In the genomic region with DNA sequence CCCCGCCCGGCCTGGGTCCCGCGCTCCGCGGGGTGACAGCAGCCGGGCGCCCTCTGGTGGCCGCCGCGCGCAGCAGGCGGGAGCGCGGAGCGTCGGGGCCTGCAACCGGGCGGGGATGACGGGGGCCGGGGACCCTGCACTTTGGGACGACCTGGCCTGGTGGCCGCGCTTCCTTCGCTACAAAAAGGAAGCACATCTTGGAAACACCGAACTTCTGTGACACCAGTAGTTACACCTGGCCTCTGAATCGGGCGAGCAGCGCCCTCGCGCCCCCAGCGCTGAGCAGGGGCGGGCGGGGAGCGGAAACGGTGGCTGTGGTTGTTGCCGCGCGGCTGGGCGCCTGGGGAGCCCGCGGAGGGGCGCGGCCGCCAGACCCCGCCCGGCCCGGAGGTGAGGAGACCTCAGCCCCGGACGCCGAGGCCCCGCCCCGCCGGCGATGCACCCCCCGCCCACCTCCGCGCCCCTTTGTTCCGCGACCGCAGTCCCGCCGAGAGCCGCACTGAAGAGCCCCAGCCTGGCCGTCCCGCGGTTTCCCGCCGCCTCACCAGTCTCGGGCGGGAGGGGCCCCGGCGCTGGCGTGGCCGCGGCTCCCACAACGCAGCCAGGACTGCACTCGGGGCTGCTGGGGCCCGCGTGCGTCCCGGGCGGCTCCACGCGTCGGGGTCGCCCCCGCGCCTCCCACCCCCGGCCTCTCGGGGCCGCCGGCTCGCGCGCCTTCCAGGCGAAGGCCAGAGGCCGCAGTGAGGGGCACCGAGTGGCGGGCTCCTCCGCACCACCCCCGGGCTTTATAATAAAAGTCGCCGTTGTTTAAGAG, we compare ENCODE assay signal across 8 cellular contexts. TPM values are rescaled to one million over a fixed set of nuclear protein-coding genes. Genes with fewer than 3 reads are reported as not detected.
DNase-seq lines count a peak whose midpoint lies in the region; ATAC-seq, FAIRE-seq and TF ChIP-seq lines count a peak whose summit lies in the region.

No MANE protein-coding gene starts in this region.

- peak; percentile 99 for TF ChIP-seq CTCF in A549 (IDR thresholded peaks at IDR 0.05)
- no peak for TF ChIP-seq CTCF in activated B cell treated with CpG ODN at 0.5 μM for 24 hours (IDR thresholded peaks at IDR 0.05)
- TF ChIP-seq CTCF in left lung (IDR thresholded peaks at IDR 0.05), result peak; percentile 77 to 90

- H3K27me3 ChIP-seq in left lung, result peaks cover 0 to 16% of the 10 kb centered on the region in 2 donors

- TF ChIP-seq RAD21 in A549 (conservative IDR thresholded peaks at IDR 0.05 in 1 of 2, IDR thresholded peaks at IDR 0.05 in 1 of 2), result peak; percentile 41 to 85; a peak in 4 of 5 replicates

- peak overlapping the region; percentile 83 for H3K4me2 ChIP-seq in A549

- H3K36me3 ChIP-seq in left lung, result no peaks in the 10 kb centered on the region

- H3K27ac ChIP-seq in A549 (peak overlapping the region; percentile 90 to 98), left lung (peak overlapping the region; percentile 81)

- POLR2A ChIA-PET in A549 (lab: Yijun Ruan, JAX) (interaction anchor here (0.6 to 1.2 kb wide), 2 partner anchors 46 to 59 kb away, joined by 3 to 9 read pairs; partner anchors contain the start of gene H3-3A), activated B cell treated with CpG ODN at 0.5 μM for 24 hours (lab: Charles Lee) (interaction anchor here (0.9 to 6.6 kb wide), 27 partner anchors 11 to 344 kb away, joined by 3 to 182 read pairs (median 6); partner anchors contain the start of genes H3-3A, PARP1, PYCR2 and SDE2)

- DNase-seq in A549 (ENCODE audit: low read depth in 1 of 2, low spot score in 1 of 2) (peak; percentile 67 to 88), NCI-H2029 treated with DMSO at 0.1 percent for 48 hours (lab: John Stamatoyannopoulos, UW) (peak; percentile 67), activated B cell treated with CpG ODN at 0.5 μM for 24 hours (peak; percentile 88), cerebellar cortex (ENCODE audit: low spot score) (peak; percentile 48), left lung (peak; percentile 66 to 95)
- DNase-seq in stimulated activated CD4-positive, alpha-beta T cell treated with anti-CD3 and anti-CD28 coated beads, TNF-alpha, amount 100 ng/mL, for 1 hour (ENCODE audit: low read depth in 3 of 3, low spot score in 1 of 3), result peak; percentile 44 to 65 (median 55)

- H3K4me3 Mint-ChIP-seq in activated B cell treated with CpG ODN at 0.5 μM for 24 hours, result peak overlapping the region; percentile 92

- CTCF ChIA-PET in A549 (lab: Yijun Ruan, JAX) (interaction anchor here (0.6 to 8.3 kb wide), 14 partner anchors 11 to 642 kb away, joined by 3 to 219 read pairs (median 6); no protein-coding TSS in a partner anchor), activated B cell treated with CpG ODN at 0.5 μM for 24 hours (lab: Charles Lee) (interaction anchor here (1.0 to 6.8 kb wide), 7 partner anchors 11 to 211 kb away, joined by 3 to 209 read pairs (median 4); no protein-coding TSS in a partner anchor)

- H3K4me1 Mint-ChIP-seq in activated B cell treated with CpG ODN at 0.5 μM for 24 hours, result peaks cover 79% of the 10 kb centered on the region

- peaks cover 2% of the 10 kb centered on the region for H3K36me3 Mint-ChIP-seq in activated B cell treated with CpG ODN at 0.5 μM for 24 hours (ENCODE audit: low read depth)

- FAIRE-seq in A549 (lab: Jason Lieb, UNC), result no peak

- H3K4me1 ChIP-seq in A549 (peaks cover 31% of the 10 kb centered on the region), left lung (peaks cover 3 to 29% of the 10 kb centered on the region in 2 donors)

- ATAC-seq in A549, result peak; percentile 72 to 77
- ATAC-seq in GM18505 (IDR thresholded peaks at IDR 0.05; ENCODE audit: unreplicated experiment), result peak; percentile 72
- ATAC-seq in HG02943 (IDR thresholded peaks at IDR 0.05; ENCODE audit: low read depth, unreplicated experiment), result peak; percentile 51
- ATAC-seq in activated B cell treated with CpG ODN at 0.5 μM for 24 hours (ENCODE audit: low read depth), result peak; percentile 66
- peak; percentile 83 for ATAC-seq in left lung

- TF ChIP-seq POLR2A in A549 (IDR thresholded peaks at IDR 0.05; ENCODE audit: low read length) (peak; percentile 45), GM18505 (IDR thresholded peaks at IDR 0.05; ENCODE audit: borderline replicate concordance, extremely low read depth, insufficient read depth, insufficient read length) (peak; percentile 1)

- H3K27ac Mint-ChIP-seq in activated B cell treated with CpG ODN at 0.5 μM for 24 hours, result peak overlapping the region; percentile 100

- no peak for TF ChIP-seq EP300 in A549 (IDR thresholded peaks at IDR 0.05)

- no peaks in the 10 kb centered on the region for H3K9me3 Mint-ChIP-seq in activated B cell treated with CpG ODN at 0.5 μM for 24 hours

- intact Hi-C loops in activated B cell treated with CpG ODN at 0.5 μM for 24 hours (cut with micrococcal nuclease), result loop anchor here (1.0 to 10.0 kb wide), 13 partner anchors 11 to 644 kb away; partner anchors contain the start of genes ACBD3, LIN9, PYCR2 and SDE2
- intact Hi-C loops in left lung (cut with DNase I), result loop anchor here in 1 of 2 donors (10.0 kb wide), 1 partner anchor 213 kb away; no protein-coding TSS in a partner anchor

- no peaks in the 10 kb centered on the region for H3K27me3 Mint-ChIP-seq in activated B cell treated with CpG ODN at 0.5 μM for 24 hours

- H3K9me3 ChIP-seq in A549 (no peaks in the 10 kb centered on the region), left lung (no peaks in the 10 kb centered on the region)

- WGBS in A549 (ENCODE audit: missing lambda C conversion rate), result 4% methylated on average over 15 of the region's 104 CpGs

- H3K4me3 ChIP-seq in A549, result peak overlapping the region; percentile 62
- H3K4me3 ChIP-seq in left lung, result peak overlapping the region; percentile 62 to 65

TF ChIP-seq in A549, 52 proteins besides CTCF, POLR2A, EP300 and RAD21 (continues in another document):
- TF ChIP-seq PHF8 (IDR thresholded peaks at IDR 0.05; ENCODE audit: borderline replicate concordance, low read depth), result peak; percentile 42; the same call in 1 of the 2 replicates
- no peak for TF ChIP-seq REST (IDR thresholded peaks at IDR 0.05)
- no peak for TF ChIP-seq KDM5A (IDR thresholded peaks at IDR 0.05)
- peak; percentile 61; the same call in 1 of the 2 replicates for TF ChIP-seq HMGXB4 (CRISPR knock-in tag; IDR thresholded peaks at IDR 0.05; ENCODE audit: borderline replicate concordance)
- TF ChIP-seq, protein P1, sequence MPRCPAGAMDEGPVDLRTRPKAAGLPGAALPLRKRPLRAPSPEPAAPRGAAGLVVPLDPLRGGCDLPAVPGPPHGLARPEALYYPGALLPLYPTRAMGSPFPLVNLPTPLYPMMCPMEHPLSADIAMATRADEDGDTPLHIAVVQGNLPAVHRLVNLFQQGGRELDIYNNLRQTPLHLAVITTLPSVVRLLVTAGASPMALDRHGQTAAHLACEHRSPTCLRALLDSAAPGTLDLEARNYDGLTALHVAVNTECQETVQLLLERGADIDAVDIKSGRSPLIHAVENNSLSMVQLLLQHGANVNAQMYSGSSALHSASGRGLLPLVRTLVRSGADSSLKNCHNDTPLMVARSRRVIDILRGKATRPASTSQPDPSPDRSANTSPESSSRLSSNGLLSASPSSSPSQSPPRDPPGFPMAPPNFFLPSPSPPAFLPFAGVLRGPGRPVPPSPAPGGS (IDR thresholded peaks at IDR 0.05), result peak; percentile 44; the same call in 2 of the 3 replicates
- TF ChIP-seq NPAS2 (CRISPR knock-in tag; IDR thresholded peaks at IDR 0.05; ENCODE audit: borderline replicate concordance), result no peak
- TF ChIP-seq HOXB13 (CRISPR knock-in tag; IDR thresholded peaks at IDR 0.05; ENCODE audit: low read depth), result peak; percentile 62; the same call in 1 of the 2 replicates

RNA-seq across cellular contexts. Expression of gene H3-3A, which starts 59.3 kb away (rescaled TPM):
- 366 and 457 TPM in 2 replicates for polyA plus RNA-seq in A549 (2011; rRNA removed)
- polyA plus RNA-seq in A549 (2012; cell fraction: cytosol; rRNA removed), result 369 and 462 TPM in 2 replicates
- 137 and 170 TPM in 2 replicates for polyA plus RNA-seq in A549 (2012; cell fraction: nucleus; rRNA removed)
- 451 to 534 TPM (median 530 TPM) in 3 replicates for polyA plus RNA-seq in A549 (2017; fragmentation: RNase III; extraction: RNeasy Plus Mini Kit Qiagen cat#74134 plus additional on column Dnase treatment)
- 54.3 and 60.0 TPM in 2 replicates for polyA minus RNA-seq in A549 (2011; rRNA and poly(A)+ RNA removed)
- 600 and 642 TPM in 2 replicates for total RNA-seq in activated B cell treated with CpG ODN at 0.5 μM for 24 hours
- 100 to 1,000 TPM; 444 to 608 TPM for total RNA-seq in left lung

Comparison
In these comparisons a context has a peak if more than half of its experiments do, and no peak if none do; other contexts are left out.
1. Peak in every context shown above with its lines: DNase-seq, ATAC-seq, H3K4me3 ChIP-seq and H3K27ac ChIP-seq.